In the genomic region with DNA sequence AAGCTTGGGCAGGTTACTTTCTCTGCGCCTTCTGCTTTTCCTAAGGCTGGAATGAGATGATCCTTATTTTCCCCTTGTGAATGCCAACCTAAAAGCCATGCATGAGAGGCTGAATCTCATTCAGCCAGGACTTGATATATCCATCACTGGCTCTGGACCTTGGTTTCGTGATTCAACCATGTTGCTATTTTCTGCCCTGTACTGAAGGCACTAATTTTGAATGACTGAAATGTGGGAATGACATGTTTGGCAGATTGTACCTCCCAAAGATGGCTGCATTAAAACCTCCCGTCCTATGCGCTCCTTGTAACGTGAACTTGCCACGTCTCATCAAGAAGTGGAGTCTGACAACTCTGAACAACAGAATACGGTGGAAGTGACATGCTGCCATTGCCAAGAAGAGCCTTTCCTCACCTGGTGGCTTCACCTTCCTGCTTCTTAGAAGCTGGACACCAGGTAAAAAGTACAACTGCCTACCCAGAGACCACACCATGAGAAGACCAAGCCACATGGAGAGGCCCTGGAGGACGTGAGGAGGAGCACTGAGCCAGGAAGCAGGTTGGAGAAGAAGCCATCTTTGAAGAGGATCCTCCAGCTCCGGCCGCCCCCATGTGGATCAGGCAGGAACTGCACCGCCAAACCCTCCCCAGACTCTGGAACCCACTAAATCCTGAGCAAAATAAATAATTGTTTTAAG, we compare ENCODE assay signal across 8 cellular contexts.
A peak's percentile ranks its signal among the peaks of the same experiment; 100 is the strongest.
DNase-seq lines count a peak whose midpoint lies in the region; ATAC-seq and TF ChIP-seq lines count a peak whose summit lies in the region.

No MANE protein-coding gene starts in this region.

- H3K36me3 Mint-ChIP-seq in CD4-positive, alpha-beta memory T cell, result no peaks in the 10 kb centered on the region

- no peak overlapping the region for H3K4me3 Mint-ChIP-seq in CD4-positive, alpha-beta memory T cell

- peak; percentile 83 for TF ChIP-seq CTCF in psoas muscle (IDR thresholded peaks at IDR 0.05)

- H3K9me3 ChIP-seq in CD4-positive, alpha-beta memory T cell (ENCODE audit: control insufficient read depth in 1 of 2, low read length in 2 of 2), result no peaks in the 10 kb centered on the region
- no peaks in the 10 kb centered on the region for H3K9me3 ChIP-seq in Karpas-422 (ENCODE audit: low read length)
- H3K9me3 ChIP-seq in SJCRH30 (replicated peaks), result no peaks in the 10 kb centered on the region
- H3K9me3 ChIP-seq in psoas muscle, result no peaks in the 10 kb centered on the region

- no peaks in the 10 kb centered on the region for H3K9me3 Mint-ChIP-seq in CD4-positive, alpha-beta memory T cell

- intact Hi-C loops in CD4-positive, alpha-beta memory T cell (cut with micrococcal nuclease), result loop anchor here (2.0 kb wide), 1 partner anchor 15 kb away; no protein-coding TSS in a partner anchor
- intact Hi-C loops in psoas muscle (cut with DNase I), result no loop called here

- H3K27me3 ChIP-seq in CD4-positive, alpha-beta memory T cell (ENCODE audit: insufficient read depth, low read length), result no peaks in the 10 kb centered on the region
- no peaks in the 10 kb centered on the region for H3K27me3 ChIP-seq in Karpas-422 (ENCODE audit: low read length)
- H3K27me3 ChIP-seq in SJCRH30, result no peaks in the 10 kb centered on the region
- H3K27me3 ChIP-seq in psoas muscle (ENCODE audit: insufficient read depth in 3 of 3, low read length in 2 of 3), result no peaks in the 10 kb centered on the region

- DNase-seq in CD4-positive, alpha-beta memory T cell, result peak in 4 of 5 donors; percentile 32 to 47 (median 38)
- peak; percentile 88 for DNase-seq in Karpas-422
- peak; percentile 66 to 77 for DNase-seq in SJCRH30
- peak; percentile 78 for DNase-seq in activated naive CD4-positive, alpha-beta T cell treated with Interleukin-2 at 50 U/mL for 16 hours
- peak; percentile 31 for DNase-seq in globus pallidus (ENCODE audit: low spot score)
- DNase-seq in psoas muscle, result peak; percentile 63 to 80

- no peak overlapping the region for H3K27ac ChIP-seq in CD4-positive, alpha-beta memory T cell (ENCODE audit: low read depth, low read length)
- H3K27ac ChIP-seq in Karpas-422 (ENCODE audit: low read length) (no peak overlapping the region), SJCRH30 (no peak overlapping the region), psoas muscle (no peak overlapping the region)

- no peaks in the 10 kb centered on the region for H3K36me3 ChIP-seq in CD4-positive, alpha-beta memory T cell (ENCODE audit: insufficient read depth, low read length)
- no peaks in the 10 kb centered on the region for H3K36me3 ChIP-seq in Karpas-422 (ENCODE audit: insufficient read depth, low read length)
- peaks cover 15% of the 10 kb centered on the region for H3K36me3 ChIP-seq in SJCRH30
- H3K36me3 ChIP-seq in psoas muscle (ENCODE audit: insufficient read depth in 1 of 2, low read depth in 1 of 2), result no peaks in the 10 kb centered on the region

- WGBS in psoas muscle, 3 donors, result 53 to 64% (median 63%) methylated on average over 11 of the region's 11 CpGs

- ATAC-seq in GM19467 (IDR thresholded peaks at IDR 0.05; ENCODE audit: unreplicated experiment), result peak; percentile 70
- peak; percentile 62 to 83 (median 79) for ATAC-seq in psoas muscle
- ATAC-seq in HG03521 (IDR thresholded peaks at IDR 0.05; ENCODE audit: unreplicated experiment), result no peak

- CTCF ChIA-PET in CD4-positive, alpha-beta memory T cell (lab: Charles Lee; ENCODE audit: partially characterized antibody), result interaction anchor here (0.7 to 10.1 kb wide), 10 partner anchors 8 to 190 kb away, joined by 3 to 92 read pairs (median 4); no protein-coding TSS in a partner anchor

- no peaks in the 10 kb centered on the region for H4K20me1 ChIP-seq in Karpas-422 (ENCODE audit: insufficient read depth, low read depth, low read length)

- H3K27me3 Mint-ChIP-seq in CD4-positive, alpha-beta memory T cell, result peaks cover 14 to 17% of the 10 kb centered on the region in 2 donors

- POLR2A ChIA-PET in CD4-positive, alpha-beta memory T cell (lab: Charles Lee; ENCODE audit: partially characterized antibody), result no interaction called here

- H3K4me2 ChIP-seq in Karpas-422 (ENCODE audit: low read depth, low read length, poor library complexity, severe bottlenecking), result no peak overlapping the region

- no peak overlapping the region for H3K4me3 ChIP-seq in CD4-positive, alpha-beta memory T cell (ENCODE audit: low read length in 2 of 2)
- no peak overlapping the region for H3K4me3 ChIP-seq in Karpas-422 (ENCODE audit: low read length)
- H3K4me3 ChIP-seq in SJCRH30, result no peak overlapping the region
- no peak overlapping the region for H3K4me3 ChIP-seq in psoas muscle

- peaks cover 0 to 6% (median 2%) of the 10 kb centered on the region in 4 donors for H3K4me1 Mint-ChIP-seq in CD4-positive, alpha-beta memory T cell

- no peaks in the 10 kb centered on the region for H3K79me2 ChIP-seq in Karpas-422 (ENCODE audit: low read length)

- no peak overlapping the region for H3K9ac ChIP-seq in Karpas-422 (ENCODE audit: low read length)

- H3K9me2 ChIP-seq in Karpas-422 (replicated peaks; ENCODE audit: insufficient read depth, low read length), result no peaks in the 10 kb centered on the region

- peak overlapping the region; percentile 97 for H2AFZ ChIP-seq in Karpas-422 (ENCODE audit: low read length)

- H3K27ac Mint-ChIP-seq in CD4-positive, alpha-beta memory T cell, result peak overlapping the region in 1 of 7 donors; percentile 42

- no peaks in the 10 kb centered on the region for H3K4me1 ChIP-seq in CD4-positive, alpha-beta memory T cell (ENCODE audit: insufficient read depth, low read length)
- H3K4me1 ChIP-seq in Karpas-422 (ENCODE audit: low read length), result no peaks in the 10 kb centered on the region
- H3K4me1 ChIP-seq in SJCRH30, result no peaks in the 10 kb centered on the region
- H3K4me1 ChIP-seq in psoas muscle, result peaks cover 6% of the 10 kb centered on the region

Comparison
In these comparisons a context has a peak if more than half of its experiments do, and no peak if none do; other contexts are left out.
1. DNase-seq: peak in every context shown above with its lines; median percentile 88 in Karpas-422; 78 in activated naive CD4-positive, alpha-beta T cell treated with Interleukin-2 at 50 U/mL for 16 hours; 72 in SJCRH30; 72 in psoas muscle; 38 in CD4-positive, alpha-beta memory T cell; 31 in globus pallidus.